22 cellular contexts compared by ENCODE assay signal in genomic region chr15:36447373-36447772, GRCh38.
"Had no signal": no experiment of that assay in that cellular context is flagged by ENCODE, and none has a peak within 500 bp of the region (broad histone marks: within the 10 kb centered on the region; RNA-seq: fewer than 3 reads in every experiment).

No MANE protein-coding gene starts in this region.

- H3K4me1 ChIP-seq: testis, thyroid gland had no signal

- H3K9me3 ChIP-seq: left ventricle myocardium inferior, ovary, stomach, testis, thyroid gland, vagina had no signal

- H3K4me2 ChIP-seq: hepatocyte had no signal

- DNase-seq: islet precursor cell; left ventricle myocardium inferior; mesendoderm; naive thymus-derived CD4-positive, alpha-beta T cell; ovary; retina; right cardiac atrium; stimulated activated CD4-positive, alpha-beta T cell treated with anti-CD3 and anti-CD28 coated beads, Interleukin-12 subunit alpha, Interleukin-12 subunit beta, amount 100 ng/mL, for 4 hours; stimulated activated CD4-positive, alpha-beta T cell treated with anti-CD3 and anti-CD28 coated beads, Interleukin-15, amount 100 ng/mL, for 24 hours; stimulated activated CD4-positive, alpha-beta T cell treated with anti-CD3 and anti-CD28 coated beads, Interleukin-2, amount 100 ng/mL, for 24 hours; stimulated activated CD4-positive, alpha-beta T cell treated with anti-CD3 and anti-CD28 coated beads, Interleukin-4, amount 100 ng/mL, for 1 hour; stimulated activated naive B cell treated with anti-CD40 and anti-IgM and Interleukin-4, amounts not matched to agents 10 μg/mL and 1 μg/mL and 100 μg/mL, for 72 hours; stimulated activated naive CD8-positive, alpha-beta T cell treated with anti-CD3 and anti-CD28 coated beads, Interleukin-15, Interleukin-2, amounts not matched to agents 100 U/mL and 50 U/mL, for 24 hours; stomach; testis; thyroid gland had no signal

- H3K4me3 ChIP-seq: hepatocyte, left ventricle myocardium inferior, lung, ovary, skin epidermis, stomach, testis, thyroid gland, vagina had no signal

- H3K27ac ChIP-seq: hepatocyte, left ventricle myocardium inferior, ovary, stomach, testis, thyroid gland, vagina had no signal

- H3K79me2 ChIP-seq: hepatocyte had no signal

- H3K27me3 ChIP-seq: hepatocyte, ovary, stomach, testis, thyroid gland, vagina had no signal

- ATAC-seq: naive thymus-derived CD4-positive, alpha-beta T cell; natural killer cell treated with Interleukin-12 subunit alpha and Interleukin-12 subunit beta and Interleukin-15 and Interleukin-18, amount 100 ng/mL, for 72 hours; right cardiac atrium; sciatic nerve; stimulated activated naive B cell treated with anti-CD40 and anti-IgM and Interleukin-4, amounts not matched to agents 10 μg/mL and 1 μg/mL and 100 μg/mL, for 72 hours; stimulated activated naive CD8-positive, alpha-beta T cell treated with anti-CD3 and anti-CD28 coated beads, Interleukin-15, Interleukin-2, amounts not matched to agents 100 U/mL and 50 U/mL, for 24 hours had no signal

- H2AFZ ChIP-seq: hepatocyte had no signal

- H3K36me3 ChIP-seq: left ventricle myocardium inferior, ovary, stomach, thyroid gland, vagina had no signal
